16 cellular contexts compared by ENCODE assay signal in the genomic region with DNA sequence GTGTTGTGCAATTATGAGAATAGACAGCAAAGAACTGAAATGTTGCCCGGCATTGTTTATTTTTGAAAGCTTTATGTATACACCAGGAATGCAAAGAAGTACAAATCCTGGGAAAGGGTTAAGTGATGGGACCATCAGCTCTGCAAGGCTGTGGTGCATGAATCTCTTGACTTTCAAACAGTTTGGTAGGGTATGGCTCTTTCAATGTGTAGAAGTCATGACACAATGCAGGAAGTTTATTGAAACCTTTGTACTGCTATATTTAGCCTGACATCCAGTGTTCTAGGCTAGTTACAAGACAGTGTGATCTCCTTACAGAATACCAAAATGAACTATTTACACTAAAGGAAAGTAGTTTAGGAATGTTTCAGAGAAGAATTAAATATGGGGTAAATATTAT.
DNase-seq lines count a peak whose midpoint lies in the region; ATAC-seq and TF ChIP-seq lines count a peak whose summit lies in the region.
"Had no signal": no experiment of that assay in that cellular context is flagged by ENCODE, and none has a peak within 500 bp of the region (broad histone marks: within the 10 kb centered on the region; RNA-seq: fewer than 3 reads in every experiment).

No MANE protein-coding gene starts in this region.

- DNase-seq in NOMO-1 treated with DMSO at 0.1 percent for 48 hours (lab: John Stamatoyannopoulos, UW; ENCODE audit: unreplicated experiment) (peak; percentile 38), NOMO-1 treated with dmso at 0.1 percent for 144 hours (lab: John Stamatoyannopoulos, UW; ENCODE audit: unreplicated experiment) (no peak), amniotic epithelial cell (ENCODE audit: low read depth) (peak; percentile 25), left ventricle myocardium inferior (no peak), thoracic aorta (ENCODE audit: low spot score) (no peak), left lung (no peak), Peyer's patch (no peak)
- DNase-seq: 8988T; DND-41; H9; NCI-H1105 treated with DMSO at 0.1 percent for 48 hours; NCI-H1694; NK-92 treated with Interleukin-12 subunit alpha and Interleukin-12 subunit beta, amount 100 ng/mL, for 24 hours; RPMI8226; SJCRH30 had no signal

- no peak for ATAC-seq in thoracic aorta (ENCODE audit: insufficient number of reproducible peaks, low FRiP score, low read depth)
- no peak for ATAC-seq in HG03342 (IDR thresholded peaks at IDR 0.05; ENCODE audit: unreplicated experiment)
- no peak for ATAC-seq in left lung

- TF ChIP-seq CTCF in left ventricle myocardium inferior (IDR thresholded peaks at IDR 0.05; ENCODE audit: borderline replicate concordance) = no peak
- no peak for TF ChIP-seq CTCF in thoracic aorta (IDR thresholded peaks at IDR 0.05)
- TF ChIP-seq CTCF in left lung (IDR thresholded peaks at IDR 0.05) = no peak
- TF ChIP-seq CTCF in Peyer's patch (IDR thresholded peaks at IDR 0.05) = no peak

- H3K36me3 ChIP-seq in left ventricle myocardium inferior (no peaks in the 10 kb centered on the region), thoracic aorta (no peaks in the 10 kb centered on the region), left lung (no peaks in the 10 kb centered on the region), Peyer's patch (no peaks in the 10 kb centered on the region)
- H3K36me3 ChIP-seq: SJCRH30 had no signal

- H3K4me3 ChIP-seq in left ventricle myocardium inferior (no peak overlapping the region), thoracic aorta (no peak overlapping the region), left lung (no peak overlapping the region), Peyer's patch (no peak overlapping the region)
- H3K4me3 ChIP-seq: SJCRH30 had no signal

- H3K27me3 ChIP-seq in left ventricle myocardium inferior (ENCODE audit: low read depth) (no peaks in the 10 kb centered on the region), thoracic aorta (replicated peaks; ENCODE audit: insufficient read depth) (no peaks in the 10 kb centered on the region), left lung (no peaks in the 10 kb centered on the region), Peyer's patch (no peaks in the 10 kb centered on the region)
- H3K27me3 ChIP-seq: SJCRH30 had no signal

- TF ChIP-seq POLR2A in Peyer's patch (IDR thresholded peaks at IDR 0.05) = no peak

- H3K4me1 ChIP-seq in left ventricle myocardium inferior (peaks cover 16% of the 10 kb centered on the region), thoracic aorta (ENCODE audit: control insufficient read depth in 1 of 2, low read depth in 2 of 2) (peaks cover 21 to 44% of the 10 kb centered on the region in 2 donors), left lung (no peaks in the 10 kb centered on the region), Peyer's patch (no peaks in the 10 kb centered on the region)
- H3K4me1 ChIP-seq: SJCRH30 had no signal

- intact Hi-C loops in left ventricle myocardium inferior (cut with micrococcal nuclease) (no loop called here), left lung (cut with DNase I) (no loop called here)

- peak overlapping the region; percentile 26 for H3K27ac ChIP-seq in left ventricle myocardium inferior (replicated peaks)
- peak overlapping the region; percentile 70 for H3K27ac ChIP-seq in thoracic aorta
- H3K27ac ChIP-seq in left lung = no peak overlapping the region
- no peak overlapping the region for H3K27ac ChIP-seq in Peyer's patch
- H3K27ac ChIP-seq: SJCRH30 had no signal

- H3K9me3 ChIP-seq in left ventricle myocardium inferior (replicated peaks) (peaks cover 5% of the 10 kb centered on the region), thoracic aorta (no peaks in the 10 kb centered on the region), left lung (no peaks in the 10 kb centered on the region), Peyer's patch (no peaks in the 10 kb centered on the region)
- H3K9me3 ChIP-seq: SJCRH30 had no signal

Comparison
In these comparisons a context has a peak if more than half of its experiments do, and no peak if none do; other contexts are left out.
1. DNase-seq: peak in NOMO-1 treated with DMSO at 0.1 percent for 48 hours (single experiment) and amniotic epithelial cell (single experiment); none in NOMO-1 treated with dmso at 0.1 percent for 144 hours (single experiment), left ventricle myocardium inferior (single experiment), thoracic aorta (single experiment), left lung (0 of 2) and Peyer's patch (0 of 3).
2. H3K27ac ChIP-seq: peak in left ventricle myocardium inferior (single experiment) and thoracic aorta (2 of 2); none in left lung (0 of 2) and Peyer's patch (0 of 4).